In the genomic region with DNA sequence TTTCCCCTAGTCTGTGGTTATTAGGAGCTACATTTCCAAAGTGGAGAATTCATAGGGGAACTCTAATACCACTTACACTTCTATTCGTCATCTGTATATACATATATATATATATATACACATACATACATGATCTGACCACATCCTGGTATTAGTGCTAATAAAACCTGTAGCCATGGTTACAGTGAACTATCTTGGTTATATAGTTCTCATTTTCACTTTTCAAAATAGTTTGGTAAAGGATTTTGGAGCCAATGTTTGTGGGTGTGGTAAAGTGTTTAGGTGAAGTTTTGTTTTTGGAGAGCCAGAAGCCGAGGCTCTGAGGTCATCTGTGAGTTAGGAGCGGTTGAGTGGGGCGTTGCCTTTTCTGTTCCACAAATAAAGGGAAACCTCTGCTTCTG, we compare ENCODE assay signal across 11 cellular contexts. TPM values are rescaled to one million over a fixed set of nuclear protein-coding genes. Genes with fewer than 3 reads are reported as not detected.
DNase-seq lines count a peak whose midpoint lies in the region; ATAC-seq and TF ChIP-seq lines count a peak whose summit lies in the region.
"Had no signal": no experiment of that assay in that cellular context is flagged by ENCODE, and none has a peak within 500 bp of the region (broad histone marks: within the 10 kb centered on the region; RNA-seq: fewer than 3 reads in every experiment).

No MANE protein-coding gene starts in this region.

- peak overlapping the region; percentile 72 for H3K27ac Mint-ChIP-seq in activated B cell treated with CpG ODN at 0.5 μM for 24 hours
- peak overlapping the region in 1 of 7 donors; percentile 57 for H3K27ac Mint-ChIP-seq in CD14-positive monocyte
- no peak overlapping the region for H3K27ac Mint-ChIP-seq in mesothelial cell of epicardium

- CTCF ChIA-PET in activated B cell treated with CpG ODN at 0.5 μM for 24 hours (lab: Charles Lee): interaction anchor here (2.6 kb wide), 1 partner anchor 143 kb away, joined by 17 read pairs; no protein-coding TSS in a partner anchor

- peaks cover 88% of the 10 kb centered on the region for H3K4me1 Mint-ChIP-seq in activated B cell treated with CpG ODN at 0.5 μM for 24 hours
- H3K4me1 Mint-ChIP-seq in CD14-positive monocyte: peaks cover 18% of the 10 kb centered on the region
- no peaks in the 10 kb centered on the region for H3K4me1 Mint-ChIP-seq in mesothelial cell of epicardium

- no peak for TF ChIP-seq POLR2A in GM18505 (IDR thresholded peaks at IDR 0.05; ENCODE audit: borderline replicate concordance, extremely low read depth, insufficient read depth, insufficient read length)

- H3K9me3 Mint-ChIP-seq in activated B cell treated with CpG ODN at 0.5 μM for 24 hours (no peaks in the 10 kb centered on the region), CD14-positive monocyte (no peaks in the 10 kb centered on the region), mesothelial cell of epicardium (no peaks in the 10 kb centered on the region)

- POLR2A ChIA-PET in activated B cell treated with CpG ODN at 0.5 μM for 24 hours (lab: Charles Lee): interaction anchor here (1.0 to 1.5 kb wide), 2 partner anchors 13 to 51 kb away, joined by 3 read pairs; no protein-coding TSS in a partner anchor

- H3K36me3 Mint-ChIP-seq in activated B cell treated with CpG ODN at 0.5 μM for 24 hours (ENCODE audit: low read depth) (peaks cover 88% of the 10 kb centered on the region), CD14-positive monocyte (peaks cover 80 to 81% of the 10 kb centered on the region in 2 donors), mesothelial cell of epicardium (no peaks in the 10 kb centered on the region)

- TF ChIP-seq CTCF in activated B cell treated with CpG ODN at 0.5 μM for 24 hours (IDR thresholded peaks at IDR 0.05) (no peak), CD14-positive monocyte (IDR thresholded peaks at IDR 0.05) (no peak), mesothelial cell of epicardium (IDR thresholded peaks at IDR 0.05; ENCODE audit: unreplicated experiment) (no peak)

- DNase-seq in activated B cell treated with CpG ODN at 0.5 μM for 24 hours: no peak
- no peak for DNase-seq in ureter (ENCODE audit: low spot score)
- no peak for DNase-seq in CD14-positive monocyte (ENCODE audit: low spot score)
- no peak for DNase-seq in NCI-H2107 treated with DMSO at 0.1 percent for 48 hours (lab: John Stamatoyannopoulos, UW; ENCODE audit: unreplicated experiment)
- no peak for DNase-seq in mesothelial cell of epicardium (ENCODE audit: low spot score in 2 of 2, unreplicated experiment in 2 of 2)
- DNase-seq: NCI-H1930, trophoblast cell had no signal

- H3K4me3 Mint-ChIP-seq in activated B cell treated with CpG ODN at 0.5 μM for 24 hours (no peak overlapping the region), CD14-positive monocyte (no peak overlapping the region), mesothelial cell of epicardium (no peak overlapping the region)

- H3K27me3 Mint-ChIP-seq in activated B cell treated with CpG ODN at 0.5 μM for 24 hours (no peaks in the 10 kb centered on the region), CD14-positive monocyte (ENCODE audit: low read depth in 3 of 3) (no peaks in the 10 kb centered on the region), mesothelial cell of epicardium (ENCODE audit: low read depth) (no peaks in the 10 kb centered on the region)

- intact Hi-C loops in activated B cell treated with CpG ODN at 0.5 μM for 24 hours (cut with micrococcal nuclease) (no loop called here), CD14-positive monocyte (cut with micrococcal nuclease) (no loop called here)

- ATAC-seq in GM18505 (IDR thresholded peaks at IDR 0.05; ENCODE audit: unreplicated experiment) (peak; percentile 82), GM21367 (IDR thresholded peaks at IDR 0.05; ENCODE audit: unreplicated experiment) (peak; percentile 62), HG03103 (IDR thresholded peaks at IDR 0.05; ENCODE audit: low read depth, unreplicated experiment) (peak; percentile 79), activated B cell treated with CpG ODN at 0.5 μM for 24 hours (ENCODE audit: low read depth) (no peak)
- ATAC-seq: gastroesophageal sphincter had no signal

RNA-seq across cellular contexts. Expression of gene KIAA0040, which starts 17.9 kb away (rescaled TPM):
- 55.5 and 57.2 TPM in 2 replicates for total RNA-seq in activated B cell treated with CpG ODN at 0.5 μM for 24 hours
- total RNA-seq in ureter: 25.3 TPM
- 10 to 100 TPM; 25.9 to 35.4 TPM for polyA plus RNA-seq in CD14-positive monocyte
- total RNA-seq in mesothelial cell of epicardium: 3.4 to 3.8 TPM (median 3.7 TPM) in 3 replicates
